Comparison of ENCODE assay signal across 8 cellular contexts in the genomic region with DNA sequence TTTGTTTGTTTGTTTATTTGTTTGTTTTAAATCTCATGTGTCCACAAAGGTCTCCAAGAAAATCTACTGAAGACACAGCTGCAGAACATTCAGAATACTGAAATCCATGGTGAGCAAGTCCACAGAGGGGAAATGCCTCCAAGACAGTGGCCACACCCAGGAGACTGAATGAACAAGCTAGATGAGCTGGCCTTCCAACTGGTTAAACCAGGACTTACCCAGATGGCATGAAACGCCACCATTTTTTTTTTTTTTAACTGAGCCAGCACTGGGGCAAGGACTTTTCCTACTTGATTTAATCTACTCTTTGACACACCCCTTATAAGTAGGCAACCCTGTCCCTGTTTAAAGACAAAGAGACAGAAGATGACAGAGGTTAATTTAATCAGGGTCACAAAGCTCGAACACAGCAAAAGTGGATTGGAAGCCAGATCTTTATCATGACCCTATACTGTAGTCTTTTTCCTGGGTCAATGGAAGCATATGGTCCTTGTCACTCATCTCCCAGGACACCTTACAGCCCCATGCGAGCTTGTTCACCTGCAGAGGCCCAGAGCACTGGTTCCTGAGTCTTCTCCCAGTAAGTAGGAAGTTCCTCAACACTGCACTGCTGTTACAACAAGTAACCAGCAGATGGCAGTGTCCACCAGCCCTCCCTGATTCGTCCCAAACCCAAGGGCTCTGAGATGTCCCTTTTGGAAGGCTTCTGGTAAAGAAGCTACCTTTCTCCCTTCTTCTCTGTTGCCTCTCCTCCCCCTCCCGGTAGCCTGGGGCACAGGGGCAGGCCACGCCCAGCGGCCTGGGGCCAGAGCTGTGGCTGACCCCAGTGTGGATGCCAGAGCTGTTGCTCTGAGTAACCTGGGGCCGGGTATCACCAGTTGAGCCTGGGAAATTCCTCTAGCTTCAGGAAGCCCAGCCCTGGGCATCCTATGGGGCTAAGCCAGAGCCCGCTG. TPM values are rescaled to one million over a fixed set of nuclear protein-coding genes. Genes with fewer than 3 reads are reported as not detected.
DNase-seq lines count a peak whose midpoint lies in the region; ATAC-seq, FAIRE-seq and TF ChIP-seq lines count a peak whose summit lies in the region.

No MANE protein-coding gene starts in this region.

- H4K20me1 ChIP-seq in PC-3 (ENCODE audit: low read length): no peaks in the 10 kb centered on the region

- no TSS peak for BruUV-seq in PC-3 (replicated peaks; lab: Mats Ljungman, UMichigan)

- H3K4me2 ChIP-seq in PC-3 (ENCODE audit: low read length): peak overlapping the region; percentile 48

- H3K27me3 Mint-ChIP-seq in neural crest cell (ENCODE audit: low read depth): peaks cover 93% of the 10 kb centered on the region

- DNase-seq in D721Med (ENCODE audit: insufficient read length, low spot score) (peak; percentile 83), HL-60 (ENCODE audit: low read depth in 1 of 2, low spot score in 1 of 2) (peak; percentile 38 to 64), PC-3 (peak; percentile 86), fibroblast of mammary gland (ENCODE audit: low read depth) (peak; percentile 84), neural crest cell (ENCODE audit: low read depth, low spot score) (peak; percentile 66), tibial artery (peak; percentile 63 to 84)
- peak; percentile 75 to 79 for DNase-seq in activated T-cell treated with anti-CD3 and anti-CD28 coated beads, Interleukin-2, amount 50 U/mL, for 48 hours

- H3K27me3 ChIP-seq in HL-60 (ENCODE audit: insufficient read depth, poor library complexity, severe bottlenecking) (peaks cover 27% of the 10 kb centered on the region), PC-3 (ENCODE audit: low read length) (peaks cover 29% of the 10 kb centered on the region), tibial artery (peaks cover 0 to 9% of the 10 kb centered on the region in 2 donors)

- intact Hi-C loops in PC-3 (cut with micrococcal nuclease) (loop anchor here (2.0 kb wide), 2 partner anchors 95 to 457 kb away; no protein-coding TSS in a partner anchor), tibial artery (cut with DNase I; ENCODE audit: low total_unique reads) (loop anchor here (5.0 to 10.0 kb wide), 3 partner anchors 161 to 383 kb away; partner anchors contain the start of genes APOB and LDAH)

- peaks cover 2% of the 10 kb centered on the region for H3K4me1 Mint-ChIP-seq in neural crest cell

- H3K4me1 ChIP-seq in PC-3 (ENCODE audit: insufficient read depth, low read length) (peaks cover 10% of the 10 kb centered on the region), tibial artery (peaks cover 0 to 23% (median 17%) of the 10 kb centered on the region in 4 donors)

- ATAC-seq in GM19452 (IDR thresholded peaks at IDR 0.05; ENCODE audit: unreplicated experiment) (peak; percentile 54), PC-3 (peak; percentile 87)

- CTCF ChIA-PET in PC-3 (lab: Charles Lee): interaction anchor here (0.7 to 2.0 kb wide), 6 partner anchors 10 to 302 kb away, joined by 3 to 28 read pairs (median 9); partner anchors contain the start of gene HS1BP3

- no peaks in the 10 kb centered on the region for H3K9me3 Mint-ChIP-seq in neural crest cell

- TF ChIP-seq CTCF in D721Med (IDR thresholded peaks at IDR 0.05; ENCODE audit: insufficient read depth, missing control alignments) (peak; percentile 95), HL-60 (IDR thresholded peaks at IDR 0.05; ENCODE audit: insufficient read depth, low read length) (peak; percentile 97), PC-3 (conservative IDR thresholded peaks at IDR 0.05; ENCODE audit: low read depth, low read length) (peak; percentile 96), fibroblast of mammary gland (conservative IDR thresholded peaks at IDR 0.05; ENCODE audit: control insufficient read depth, insufficient read depth, low read depth, low read length) (peak; percentile 99), neural crest cell (conservative IDR thresholded peaks at IDR 0.05) (peak; percentile 98), tibial artery (IDR thresholded peaks at IDR 0.05) (peak; percentile 95 to 96)

- FAIRE-seq in D721Med (lab: Jason Lieb, UNC): peak; percentile 6

- H3K79me2 ChIP-seq in PC-3 (ENCODE audit: low read length): no peaks in the 10 kb centered on the region

- no peaks in the 10 kb centered on the region for H3K36me3 Mint-ChIP-seq in neural crest cell (ENCODE audit: low read depth)

- H3K9me3 ChIP-seq in PC-3 (ENCODE audit: low read length) (no peaks in the 10 kb centered on the region), tibial artery (no peaks in the 10 kb centered on the region)

- no peak overlapping the region for H3K27ac Mint-ChIP-seq in neural crest cell (ENCODE audit: unreplicated experiment)

- H3K27ac ChIP-seq in HL-60 (replicated peaks): no peak overlapping the region
- H3K27ac ChIP-seq in PC-3 (ENCODE audit: low read length): no peak overlapping the region
- H3K27ac ChIP-seq in tibial artery: no peak overlapping the region

- peak overlapping the region; percentile 63 for H2AFZ ChIP-seq in PC-3 (ENCODE audit: low read length)

- H3F3A ChIP-seq in PC-3 (ENCODE audit: low read length, unreplicated experiment): no peaks in the 10 kb centered on the region

- no peak overlapping the region for H3K9ac ChIP-seq in PC-3 (ENCODE audit: low read length)

- POLR2A ChIA-PET in PC-3 (lab: Charles Lee; ENCODE audit: unreplicated experiment): interaction anchor here (0.6 kb wide), 1 partner anchor 292 kb away, joined by 5 read pairs; no protein-coding TSS in a partner anchor

- H3K4me3 Mint-ChIP-seq in neural crest cell: no peak overlapping the region

- no peaks in the 10 kb centered on the region for H3K9me2 ChIP-seq in PC-3 (replicated peaks; ENCODE audit: low read length)

- H3K36me3 ChIP-seq in PC-3 (ENCODE audit: low read depth, low read length) (no peaks in the 10 kb centered on the region), tibial artery (no peaks in the 10 kb centered on the region)

- H3K4me3 ChIP-seq in HL-60 (replicated peaks; ENCODE audit: insufficient read depth, low read length) (no peak overlapping the region), PC-3 (ENCODE audit: low read length) (no peak overlapping the region), fibroblast of mammary gland (ENCODE audit: control insufficient read depth, low read depth, low read length) (no peak overlapping the region), tibial artery (no peak overlapping the region)

RNA-seq across cellular contexts. Expression of gene GDF7, which starts 5.6 kb away (rescaled TPM):
- total RNA-seq in PC-3 (2014; rRNA removed): 0.04 TPM in 1 of 2 replicates, not detected in the other
- total RNA-seq in neural crest cell: 0.36 and 0.40 TPM in 2 replicates

RNA-seq across cellular contexts. Expression of gene HS1BP3, which starts 10.4 kb away (rescaled TPM):
- total RNA-seq in PC-3 (2014; rRNA removed) (17.8 and 19.6 TPM in 2 replicates), neural crest cell (19.4 and 19.6 TPM in 2 replicates)
